Comparison of ENCODE assay signal across 21 cellular contexts in genomic region chr11:113137735-113138529, GRCh38.
A peak's percentile ranks its signal among the peaks of the same experiment; 100 is the strongest.
DNase-seq lines count a peak whose midpoint lies in the region; ATAC-seq, FAIRE-seq and TF ChIP-seq lines count a peak whose summit lies in the region.
"Had no signal": no experiment of that assay in that cellular context is flagged by ENCODE, and none has a peak within 500 bp of the region (broad histone marks: within the 10 kb centered on the region; RNA-seq: fewer than 3 reads in every experiment).

No MANE protein-coding gene starts in this region.

- no peaks in the 10 kb centered on the region for H3K36me3 Mint-ChIP-seq in Calu3 (ENCODE audit: insufficient read depth, unreplicated experiment)
- H3K36me3 Mint-ChIP-seq: activated naive CD4-positive, alpha-beta T cell treated with anti-CD3 and anti-CD28 coated beads, Interleukin-2, amount 50 U/mL, for 24 hours; CD8-positive, alpha-beta memory T cell had no signal

- FAIRE-seq in pancreas (lab: Jason Lieb, UNC): no peak
- FAIRE-seq: GM18507, urothelium cell line had no signal

- H3K27me3 Mint-ChIP-seq in Calu3 (ENCODE audit: unreplicated experiment): peaks cover 66% of the 10 kb centered on the region

- no peaks in the 10 kb centered on the region for H3K4me1 Mint-ChIP-seq in Calu3 (ENCODE audit: low read depth, unreplicated experiment)
- H3K4me1 Mint-ChIP-seq: activated naive CD4-positive, alpha-beta T cell treated with anti-CD3 and anti-CD28 coated beads, Interleukin-2, amount 50 U/mL, for 24 hours; CD8-positive, alpha-beta memory T cell had no signal

- BruUV-seq in Calu3 (replicated peaks; lab: Mats Ljungman, UMichigan): no TSS peak

- H3K36me3 ChIP-seq in pancreas: no peaks in the 10 kb centered on the region
- H3K36me3 ChIP-seq: sigmoid colon, stomach had no signal

- WGBS in pancreas, 2 donors: 59 to 62% methylated on average over 15 of the region's 15 CpGs

- in situ Hi-C loops in G401 (cut with HindIII; ENCODE audit: low sequenced_read_pairs): no loop called here

- TF ChIP-seq CTCF in pancreas (IDR thresholded peaks at IDR 0.05) (no peak), Calu3 (IDR thresholded peaks at IDR 0.05; ENCODE audit: unreplicated experiment) (no peak)

- no peak overlapping the region for H3K4me3 ChIP-seq in pancreas
- H3K4me3 ChIP-seq: coronary artery, sigmoid colon, stomach had no signal

- peaks cover 0 to 11% (median 0%) of the 10 kb centered on the region in 4 donors for H3K27me3 ChIP-seq in pancreas
- H3K27me3 ChIP-seq: sigmoid colon, stomach had no signal

- ATAC-seq in pancreas: no peak
- ATAC-seq: activated T-cell treated with anti-CD3 and anti-CD28 coated beads, Interleukin-2, amount 50 U/mL, for 72 hours had no signal

- no peak overlapping the region for H3K4me3 Mint-ChIP-seq in Calu3 (ENCODE audit: low read depth, unreplicated experiment)
- H3K4me3 Mint-ChIP-seq: activated naive CD4-positive, alpha-beta T cell treated with anti-CD3 and anti-CD28 coated beads, Interleukin-2, amount 50 U/mL, for 24 hours; activated T-cell treated with anti-CD3 and anti-CD28 coated beads, Interleukin-2, amount 50 U/mL, for 72 hours; CD8-positive, alpha-beta memory T cell; T-helper 1 cell treated with Interleukin-12 subunit alpha and Interleukin-12 subunit beta and Interleukin-4 antibody, amounts not matched to agents 30 μg/mL and 1 μg/mL, for 36 hours had no signal

- H3K27ac ChIP-seq in angular gyrus (ENCODE audit: low read depth, low read length): peak overlapping the region; percentile 62
- H3K27ac ChIP-seq in pancreas: no peak overlapping the region
- H3K27ac ChIP-seq: coronary artery, sigmoid colon, stomach had no signal

- peak; percentile 56 for DNase-seq in G401 (ENCODE audit: low spot score)
- peak; percentile 62 for DNase-seq in NCI-H2081 treated with DMSO at 0.1 percent for 48 hours (lab: John Stamatoyannopoulos, UW)
- DNase-seq in myocyte (ENCODE audit: low read depth): peak; percentile 76
- DNase-seq in pancreas: no peak
- no peak for DNase-seq in HK-2 (ENCODE audit: unreplicated experiment)
- DNase-seq in NOMO-1 (lab: John Stamatoyannopoulos, UW; ENCODE audit: unreplicated experiment in 2 of 2): no peak
- no peak for DNase-seq in Calu3
- DNase-seq: activated T-cell treated with anti-CD3 and anti-CD28 coated beads, Interleukin-2, amount 50 U/mL, for 72 hours; CD8-positive, alpha-beta memory T cell; foreskin melanocyte; NCI-H187; occipital lobe; sigmoid colon; stimulated activated CD4-positive, alpha-beta T cell treated with anti-CD3 and anti-CD28 coated beads, Interleukin-2, amount 100 ng/mL, for 24 hours; stomach had no signal

- no peaks in the 10 kb centered on the region for H3K9me3 ChIP-seq in pancreas
- H3K9me3 ChIP-seq: sigmoid colon, stomach had no signal

- CTCF ChIA-PET in Calu3 (lab: Charles Lee): no interaction called here

- intact Hi-C loops in pancreas (cut with DNase I) (no loop called here), Calu3 (cut with micrococcal nuclease; ENCODE audit: unreplicated experiment) (no loop called here)

- no peaks in the 10 kb centered on the region for H3K9me3 Mint-ChIP-seq in Calu3 (ENCODE audit: low read depth, unreplicated experiment)
- H3K9me3 Mint-ChIP-seq: activated naive CD4-positive, alpha-beta T cell treated with anti-CD3 and anti-CD28 coated beads, Interleukin-2, amount 50 U/mL, for 24 hours; activated T-cell treated with anti-CD3 and anti-CD28 coated beads, Interleukin-2, amount 50 U/mL, for 72 hours; CD8-positive, alpha-beta memory T cell; T-helper 1 cell treated with Interleukin-12 subunit alpha and Interleukin-12 subunit beta and Interleukin-4 antibody, amounts not matched to agents 30 μg/mL and 1 μg/mL, for 36 hours had no signal

- H3K27ac Mint-ChIP-seq in Calu3 (ENCODE audit: unreplicated experiment): no peak overlapping the region
- H3K27ac Mint-ChIP-seq: activated naive CD4-positive, alpha-beta T cell treated with anti-CD3 and anti-CD28 coated beads, Interleukin-2, amount 50 U/mL, for 24 hours; activated T-cell treated with anti-CD3 and anti-CD28 coated beads, Interleukin-2, amount 50 U/mL, for 72 hours; CD8-positive, alpha-beta memory T cell; T-helper 1 cell treated with Interleukin-12 subunit alpha and Interleukin-12 subunit beta and Interleukin-4 antibody, amounts not matched to agents 30 μg/mL and 1 μg/mL, for 36 hours had no signal

- H3K4me1 ChIP-seq in pancreas: peaks cover 0 to 3% (median 0%) of the 10 kb centered on the region in 3 donors

Comparison
In these comparisons a context has a peak if more than half of its experiments do, and no peak if none do; other contexts are left out.
1. DNase-seq: peak in G401 (single experiment), NCI-H2081 treated with DMSO at 0.1 percent for 48 hours (single experiment) and myocyte (single experiment); none in pancreas (0 of 6), HK-2 (single experiment), NOMO-1 (0 of 2) and Calu3 (single experiment).